ENCODE assay signal across 9 cellular contexts in the genomic region with DNA sequence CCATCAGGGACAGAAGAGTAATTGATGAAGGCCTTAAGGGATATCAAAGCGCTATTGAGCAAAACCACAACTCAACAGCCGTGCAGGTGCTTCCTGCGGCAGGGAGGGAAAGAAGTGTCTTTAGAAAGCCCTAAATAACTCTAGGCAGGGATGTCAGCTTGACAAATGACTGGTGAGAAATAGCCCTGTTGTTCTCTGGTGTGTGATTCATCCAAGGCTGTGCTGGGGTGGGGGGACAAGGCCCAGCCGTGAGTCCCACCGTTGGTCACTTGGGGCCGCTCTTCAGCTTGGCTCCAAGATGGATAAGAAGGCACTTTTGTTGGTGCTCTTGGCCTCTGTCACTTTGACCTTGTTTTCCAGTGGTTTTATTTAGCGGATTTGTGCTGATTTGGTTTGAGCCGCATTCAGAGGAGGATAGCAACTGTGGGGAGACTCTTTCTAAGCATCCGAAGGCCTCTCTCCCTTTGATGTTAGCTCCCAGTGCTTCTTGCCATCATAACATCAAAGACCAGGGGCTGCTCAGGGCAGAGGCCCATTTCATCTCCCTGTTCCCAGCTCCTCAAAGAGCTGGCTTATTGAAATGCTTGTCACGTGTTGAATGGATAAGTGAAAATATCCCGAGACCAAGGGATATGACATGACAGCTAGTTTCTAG.
A peak's percentile ranks its signal among the peaks of the same experiment; 100 is the strongest.
DNase-seq lines count a peak whose midpoint lies in the region; ATAC-seq, FAIRE-seq and TF ChIP-seq lines count a peak whose summit lies in the region.
"Had no signal": no experiment of that assay in that cellular context is flagged by ENCODE, and none has a peak within 500 bp of the region (broad histone marks: within the 10 kb centered on the region; RNA-seq: fewer than 3 reads in every experiment).

No MANE protein-coding gene starts in this region.

- H3K27me3 Mint-ChIP-seq in neural crest cell (ENCODE audit: low read depth), result no peaks in the 10 kb centered on the region

- H3K9me3 ChIP-seq in esophagus muscularis mucosa, result no peaks in the 10 kb centered on the region

- intact Hi-C loops in esophagus muscularis mucosa (cut with DNase I), result no loop called here

- DNase-seq in DMS 273 (lab: John Stamatoyannopoulos, UW; ENCODE audit: unreplicated experiment) (peak; percentile 9), DMS 273 treated with DMSO at 0.1 percent for 48 hours (lab: John Stamatoyannopoulos, UW) (no peak), SHP77 (lab: John Stamatoyannopoulos, UW) (peak; percentile 63 to 78), esophagus muscularis mucosa (ENCODE audit: extremely low spot score) (no peak), neural crest cell (ENCODE audit: low read depth, low spot score) (peak; percentile 9), GM12891 (ENCODE audit: insufficient read length, low spot score) (no peak)

- no peak overlapping the region for H3K27ac Mint-ChIP-seq in neural crest cell (ENCODE audit: unreplicated experiment)

- H3K36me3 Mint-ChIP-seq in neural crest cell (ENCODE audit: low read depth), result peaks cover 6% of the 10 kb centered on the region

- peak overlapping the region; percentile 47 for H3K4me3 Mint-ChIP-seq in neural crest cell

- H3K36me3 ChIP-seq in esophagus muscularis mucosa, result no peaks in the 10 kb centered on the region

- peaks cover 7 to 17% (median 11%) of the 10 kb centered on the region in 4 donors for H3K4me1 ChIP-seq in esophagus muscularis mucosa

- no peak overlapping the region for H3K4me3 ChIP-seq in esophagus muscularis mucosa

- H3K27me3 ChIP-seq in esophagus muscularis mucosa, result no peaks in the 10 kb centered on the region

- FAIRE-seq in GM12891 (lab: Jason Lieb, UNC), result no peak

- H3K4me1 Mint-ChIP-seq in neural crest cell, result peaks cover 36% of the 10 kb centered on the region

- H3K27ac ChIP-seq in esophagus muscularis mucosa (replicated peaks in 1 of 4), result peak overlapping the region in 2 of 4 donors; percentile 43 to 59
- H3K27ac ChIP-seq: 22Rv1 had no signal

- TF ChIP-seq POLR2A in esophagus muscularis mucosa (IDR thresholded peaks at IDR 0.05; ENCODE audit: low read depth) (no peak), GM12891 (IDR thresholded peaks at IDR 0.05; ENCODE audit: low read depth, low read length) (no peak)

- TF ChIP-seq EP300 in esophagus muscularis mucosa (IDR thresholded peaks at IDR 0.05), result no peak

- peak; percentile 57 for ATAC-seq in HG03135 (IDR thresholded peaks at IDR 0.05; ENCODE audit: unreplicated experiment)
- no peak for ATAC-seq in GM21381 (IDR thresholded peaks at IDR 0.05; ENCODE audit: unreplicated experiment)

- WGBS in esophagus muscularis mucosa, result 54% methylated on average over 11 of the region's 11 CpGs

- H3K9me3 Mint-ChIP-seq in neural crest cell, result peaks cover 9% of the 10 kb centered on the region

- TF ChIP-seq CTCF in esophagus muscularis mucosa (IDR thresholded peaks at IDR 0.05) (peak; percentile 24 to 29 (median 26)), neural crest cell (conservative IDR thresholded peaks at IDR 0.05) (peak; percentile 40)

TF ChIP-seq in GM12891, 5 proteins besides CTCF, POLR2A, EP300 and RAD21:
- TF ChIP-seq TAF1 (IDR thresholded peaks at IDR 0.05; ENCODE audit: low read depth, low read length) (no peak), POU2F2 (IDR thresholded peaks at IDR 0.05; ENCODE audit: low read depth, low read length) (no peak), SPI1 (IDR thresholded peaks at IDR 0.05; ENCODE audit: low read depth, low read length) (no peak), POLR2AphosphoS5 (IDR thresholded peaks at IDR 0.05; ENCODE audit: low read depth, low read length) (no peak), PAX5 (IDR thresholded peaks at IDR 0.05; ENCODE audit: insufficient read depth, low read length, severe bottlenecking) (no peak)

Comparison
In these comparisons a context has a peak if more than half of its experiments do, and no peak if none do; other contexts are left out.
1. DNase-seq: peak in DMS 273 (single experiment), SHP77 (2 of 2) and neural crest cell (single experiment); none in DMS 273 treated with DMSO at 0.1 percent for 48 hours (single experiment), esophagus muscularis mucosa (single experiment) and GM12891 (single experiment).